Comparison of ENCODE assay signal across 11 cellular contexts in the genomic region with DNA sequence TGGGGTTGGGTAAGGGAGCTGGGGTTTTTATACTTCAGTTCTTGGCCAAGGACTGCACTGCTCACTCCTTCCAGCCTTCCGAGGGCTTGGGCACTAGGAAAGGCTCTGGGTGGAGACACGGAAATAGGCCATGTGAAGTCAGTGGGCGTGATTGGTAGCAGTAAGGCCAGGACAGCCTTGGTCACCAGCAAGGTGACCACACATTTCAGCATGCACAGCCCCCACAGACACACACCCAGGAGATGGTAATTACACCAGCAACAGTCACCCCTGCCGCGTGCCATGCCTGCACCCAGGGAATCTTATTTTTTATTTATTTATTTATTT.
DNase-seq lines count a peak whose midpoint lies in the region; ATAC-seq and TF ChIP-seq lines count a peak whose summit lies in the region.
"Had no signal": no experiment of that assay in that cellular context is flagged by ENCODE, and none has a peak within 500 bp of the region (broad histone marks: within the 10 kb centered on the region; RNA-seq: fewer than 3 reads in every experiment).

No MANE protein-coding gene starts in this region.

- H3K9me3 ChIP-seq in breast epithelium (no peaks in the 10 kb centered on the region), mammary epithelial cell (replicated peaks; ENCODE audit: insufficient read depth, low read length) (no peaks in the 10 kb centered on the region), muscle layer of duodenum (ENCODE audit: control insufficient read depth in 1 of 2, low read length in 2 of 2) (no peaks in the 10 kb centered on the region), upper lobe of left lung (no peaks in the 10 kb centered on the region)

- TF ChIP-seq EP300 in upper lobe of left lung (IDR thresholded peaks at IDR 0.05): no peak

- H3K27me3 Mint-ChIP-seq in central memory CD8-positive, alpha-beta T cell: no peaks in the 10 kb centered on the region

- H3K36me3 ChIP-seq in breast epithelium: no peaks in the 10 kb centered on the region
- H3K36me3 ChIP-seq in mammary epithelial cell (ENCODE audit: insufficient read depth, low read length): peaks cover 3% of the 10 kb centered on the region
- no peaks in the 10 kb centered on the region for H3K36me3 ChIP-seq in muscle layer of duodenum (ENCODE audit: control insufficient read depth in 1 of 2, insufficient read depth in 2 of 2, low read length in 2 of 2)
- no peaks in the 10 kb centered on the region for H3K36me3 ChIP-seq in upper lobe of left lung

- no peak for DNase-seq in breast epithelium (ENCODE audit: low spot score in 2 of 2)
- no peak for DNase-seq in mammary epithelial cell
- no peak for DNase-seq in central memory CD8-positive, alpha-beta T cell (ENCODE audit: low spot score in 2 of 2)
- no peak for DNase-seq in upper lobe of left lung
- no peak for DNase-seq in SKM-1 treated with dmso at 0.1 percent for 144 hours (lab: John Stamatoyannopoulos, UW; ENCODE audit: unreplicated experiment)
- DNase-seq: activated CD4-positive, alpha-beta T cell treated with anti-CD3 and anti-CD28 coated beads, Interleukin-2, amount 50 U/mL, for 4 hours; NCI-H1092 treated with DMSO at 0.1 percent for 48 hours; stimulated activated CD8-positive, alpha-beta memory T cell treated with anti-CD3 and anti-CD28 coated beads, Interleukin-4, amount 100 ng/mL, for 48 hours had no signal

- intact Hi-C loops in breast epithelium (cut with DNase I; ENCODE audit: low total_unique reads): no loop called here
- intact Hi-C loops in mammary epithelial cell (cut with micrococcal nuclease): no loop called here

- H3K9me3 Mint-ChIP-seq in central memory CD8-positive, alpha-beta T cell: no peaks in the 10 kb centered on the region

- peaks cover 98% of the 10 kb centered on the region for H3K79me2 ChIP-seq in mammary epithelial cell (ENCODE audit: insufficient read depth, low read length)

- no peak for ATAC-seq in central memory CD8-positive, alpha-beta T cell (replicated peaks; ENCODE audit: extremely low read depth, poor library complexity, severe bottlenecking)
- ATAC-seq in upper lobe of left lung (ENCODE audit: low FRiP score in 2 of 2): no peak
- no peak for ATAC-seq in GM21526 (IDR thresholded peaks at IDR 0.05; ENCODE audit: low FRiP score, unreplicated experiment)
- no peak for ATAC-seq in GM18511 (IDR thresholded peaks at IDR 0.05; ENCODE audit: unreplicated experiment)

- TF ChIP-seq CTCF in breast epithelium (IDR thresholded peaks at IDR 0.05): no peak
- no peak for TF ChIP-seq CTCF in mammary epithelial cell (conservative IDR thresholded peaks at IDR 0.05 in 1 of 2, IDR thresholded peaks at IDR 0.05 in 1 of 2; ENCODE audit: extremely low read depth in 1 of 2, insufficient read depth in 1 of 2, low read depth in 1 of 2, low read length in 2 of 2)
- TF ChIP-seq CTCF in upper lobe of left lung (IDR thresholded peaks at IDR 0.05): no peak

- WGBS in mammary epithelial cell (ENCODE audit: low coverage, missing lambda C conversion rate): 96% methylated on average over 5 of the region's 5 CpGs
- WGBS in upper lobe of left lung, 2 donors: 78 to 87% methylated on average over 4 to 5 of the region's 5 CpGs

- dilution Hi-C loops in mammary epithelial cell (cut with HindIII; ENCODE audit: low sequenced_read_pairs): no loop called here

- no peaks in the 10 kb centered on the region for H3K27me3 ChIP-seq in breast epithelium
- H3K27me3 ChIP-seq in mammary epithelial cell (ENCODE audit: insufficient read depth, low read length): no peaks in the 10 kb centered on the region
- no peaks in the 10 kb centered on the region for H3K27me3 ChIP-seq in muscle layer of duodenum (ENCODE audit: low read depth, low read length)
- no peaks in the 10 kb centered on the region for H3K27me3 ChIP-seq in upper lobe of left lung

- no peak overlapping the region for H3K9ac ChIP-seq in mammary epithelial cell (ENCODE audit: insufficient read depth, low read length)

- in situ Hi-C loops in mammary epithelial cell (cut with MboI; ENCODE audit: low sequenced_read_pairs in 2 of 2): no loop called here

- H3K4me3 ChIP-seq in breast epithelium (no peak overlapping the region), mammary epithelial cell (replicated peaks in 1 of 3; ENCODE audit: insufficient read depth in 1 of 3, low read depth in 2 of 3, low read length in 3 of 3) (no peak overlapping the region), muscle layer of duodenum (ENCODE audit: low read depth in 1 of 2, low read length in 2 of 2) (peak overlapping the region in 1 of 2 donors; percentile 13), upper lobe of left lung (no peak overlapping the region)

- peaks cover 5% of the 10 kb centered on the region for H3K36me3 Mint-ChIP-seq in central memory CD8-positive, alpha-beta T cell (ENCODE audit: insufficient read depth)

- peak overlapping the region; percentile 55 for H3K4me3 Mint-ChIP-seq in central memory CD8-positive, alpha-beta T cell

- CTCF ChIA-PET in mammary epithelial cell (lab: Charles Lee; ENCODE audit: low non-redundant PET): interaction anchor here (0.7 kb wide), 1 partner anchor 159 kb away, joined by 4 read pairs; no protein-coding TSS in a partner anchor

- no peak overlapping the region for H2AFZ ChIP-seq in mammary epithelial cell (ENCODE audit: low read depth, low read length)

- no peak overlapping the region for H3K4me2 ChIP-seq in mammary epithelial cell (ENCODE audit: insufficient read depth, low read depth, low read length)

- peaks cover 86% of the 10 kb centered on the region for H3K4me1 Mint-ChIP-seq in central memory CD8-positive, alpha-beta T cell

- H3K4me1 ChIP-seq in breast epithelium: peaks cover 29 to 54% of the 10 kb centered on the region in 2 donors
- H3K4me1 ChIP-seq in mammary epithelial cell (ENCODE audit: insufficient read depth, low read length): peaks cover 65% of the 10 kb centered on the region
- H3K4me1 ChIP-seq in muscle layer of duodenum (ENCODE audit: control insufficient read depth in 1 of 2, insufficient read depth in 2 of 2, low read length in 2 of 2): peaks cover 41 to 64% of the 10 kb centered on the region in 2 donors
- peaks cover 63 to 66% (median 64%) of the 10 kb centered on the region in 4 donors for H3K4me1 ChIP-seq in upper lobe of left lung

- no peak overlapping the region for H3K27ac Mint-ChIP-seq in central memory CD8-positive, alpha-beta T cell (ENCODE audit: low read depth)

- H4K20me1 ChIP-seq in mammary epithelial cell (ENCODE audit: insufficient read depth, low read length): no peaks in the 10 kb centered on the region

- TF ChIP-seq POLR2A in breast epithelium (IDR thresholded peaks at IDR 0.05) (no peak), upper lobe of left lung (IDR thresholded peaks at IDR 0.05) (no peak)

- H3K27ac ChIP-seq in breast epithelium: peak overlapping the region; percentile 85 to 92
- no peak overlapping the region for H3K27ac ChIP-seq in mammary epithelial cell (ENCODE audit: insufficient read depth, low read depth, low read length)
- H3K27ac ChIP-seq in muscle layer of duodenum (ENCODE audit: low read length): peak overlapping the region; percentile 53
- peak overlapping the region; percentile 66 to 79 (median 78) for H3K27ac ChIP-seq in upper lobe of left lung

- no TSS peak for BruUV-seq in mammary epithelial cell (replicated peaks; lab: Mats Ljungman, UMichigan)
